Comparison of ENCODE assay signal across 10 cellular contexts in genomic region chr18:48828713-48829442, GRCh38.
A peak's percentile ranks its signal among the peaks of the same experiment; 100 is the strongest.
DNase-seq lines count a peak whose midpoint lies in the region; ATAC-seq and TF ChIP-seq lines count a peak whose summit lies in the region.
"Had no signal": no experiment of that assay in that cellular context is flagged by ENCODE, and none has a peak within 500 bp of the region (broad histone marks: within the 10 kb centered on the region; RNA-seq: fewer than 3 reads in every experiment).

No MANE protein-coding gene starts in this region.

- TF ChIP-seq RAD21 in neural cell (conservative IDR thresholded peaks at IDR 0.05), result no peak

- no peaks in the 10 kb centered on the region for H3K79me2 ChIP-seq in neural cell (replicated peaks; ENCODE audit: insufficient read depth, low read length)

- H3K4me2 ChIP-seq in BLaER1, result peak overlapping the region; percentile 94
- no peak overlapping the region for H3K4me2 ChIP-seq in neural cell (ENCODE audit: low read length)

- H3F3A ChIP-seq in neural cell (ENCODE audit: insufficient read depth, low read length, poor library complexity, severe bottlenecking), result no peaks in the 10 kb centered on the region

- H3K4me1 Mint-ChIP-seq in chondrocyte (ENCODE audit: low read depth), result peaks cover 98% of the 10 kb centered on the region

- H3K9ac ChIP-seq in BLaER1, result peak overlapping the region; percentile 40; the same call in 1 of the 2 replicates
- H3K9ac ChIP-seq in neural cell (ENCODE audit: low read length), result peak overlapping the region; percentile 34

- H3K4me3 Mint-ChIP-seq in chondrocyte (ENCODE audit: unreplicated experiment), result peak overlapping the region; percentile 57

- H3K36me3 ChIP-seq in BLaER1, result peaks cover 5% of the 10 kb centered on the region; the same call in 1 of the 2 replicates
- H3K36me3 ChIP-seq in neural cell (ENCODE audit: insufficient read depth, low read length), result no peaks in the 10 kb centered on the region

- H3K27ac Mint-ChIP-seq in chondrocyte (ENCODE audit: unreplicated experiment), result peak overlapping the region; percentile 98

- 0 out of 2 replicates have a peak overlapping the region, but pooled peaks have one; percentile 44 for H3K4me3 ChIP-seq in BLaER1
- H3K4me3 ChIP-seq in neural cell (ENCODE audit: low read length), result peak overlapping the region; percentile 25

- H2AFZ ChIP-seq in neural cell (ENCODE audit: low read depth, low read length), result no peak overlapping the region

- H3K27ac ChIP-seq in BLaER1 (peak overlapping the region; percentile 74), neural cell (ENCODE audit: low read length) (no peak overlapping the region)
- H3K27ac ChIP-seq: HL-60 had no signal

- H3K27me3 Mint-ChIP-seq in chondrocyte (ENCODE audit: low read depth), result no peaks in the 10 kb centered on the region

- TF ChIP-seq EP300 in neural cell (conservative IDR thresholded peaks at IDR 0.05; ENCODE audit: poor library complexity, severe bottlenecking), result no peak

- H3K9me3 Mint-ChIP-seq in chondrocyte (ENCODE audit: low read depth), result no peaks in the 10 kb centered on the region

- H3K27me3 ChIP-seq in BLaER1 (no peaks in the 10 kb centered on the region), neural cell (ENCODE audit: insufficient read depth, low read depth, low read length) (no peaks in the 10 kb centered on the region)

- TF ChIP-seq CTCF in chondrocyte (IDR thresholded peaks at IDR 0.05) (peak; percentile 55), neural cell (IDR thresholded peaks at IDR 0.05; ENCODE audit: poor library complexity, severe bottlenecking) (no peak)

- peaks cover 3% of the 10 kb centered on the region; the same call in 1 of the 2 replicates for H3K9me3 ChIP-seq in BLaER1
- H3K9me3 ChIP-seq in neural cell (ENCODE audit: low read length), result no peaks in the 10 kb centered on the region

- H4K20me1 ChIP-seq in BLaER1, result no peaks in the 10 kb centered on the region
- no peaks in the 10 kb centered on the region for H4K20me1 ChIP-seq in neural cell (ENCODE audit: insufficient read depth)

- H3K36me3 Mint-ChIP-seq in chondrocyte (ENCODE audit: low read depth), result peaks cover 12% of the 10 kb centered on the region

- peak; percentile 59 for DNase-seq in NCI-H1417 treated with DMSO at 0.1 percent for 48 hours (lab: John Stamatoyannopoulos, UW)
- DNase-seq in chondrocyte (ENCODE audit: low spot score), result peak; percentile 78
- no peak for DNase-seq in inferior parietal cortex (ENCODE audit: extremely low spot score)
- DNase-seq: activated naive CD4-positive, alpha-beta T cell had no signal

- no peak for ATAC-seq in GM21360 (IDR thresholded peaks at IDR 0.05; ENCODE audit: unreplicated experiment)
- no peak for ATAC-seq in HG02938 (IDR thresholded peaks at IDR 0.05; ENCODE audit: unreplicated experiment)
- no peak for ATAC-seq in HG02870 (IDR thresholded peaks at IDR 0.05; ENCODE audit: unreplicated experiment)

- H3K4me1 ChIP-seq in BLaER1, result peaks cover 96% of the 10 kb centered on the region

- H3K9me2 ChIP-seq in neural cell (ENCODE audit: insufficient read depth, low read length), result no peaks in the 10 kb centered on the region

TF ChIP-seq in neural cell, 6 proteins besides CTCF, POLR2A, EP300 and RAD21:
- TF ChIP-seq MXI1 (conservative IDR thresholded peaks at IDR 0.05; ENCODE audit: poor library complexity, severe bottlenecking), result no peak
- no peak for TF ChIP-seq REST (IDR thresholded peaks at IDR 0.05; ENCODE audit: borderline replicate concordance)
- TF ChIP-seq TAF1 (IDR thresholded peaks at IDR 0.05; ENCODE audit: low read depth), result no peak
